ENCODE assay signal across 8 cellular contexts in the genomic region with DNA sequence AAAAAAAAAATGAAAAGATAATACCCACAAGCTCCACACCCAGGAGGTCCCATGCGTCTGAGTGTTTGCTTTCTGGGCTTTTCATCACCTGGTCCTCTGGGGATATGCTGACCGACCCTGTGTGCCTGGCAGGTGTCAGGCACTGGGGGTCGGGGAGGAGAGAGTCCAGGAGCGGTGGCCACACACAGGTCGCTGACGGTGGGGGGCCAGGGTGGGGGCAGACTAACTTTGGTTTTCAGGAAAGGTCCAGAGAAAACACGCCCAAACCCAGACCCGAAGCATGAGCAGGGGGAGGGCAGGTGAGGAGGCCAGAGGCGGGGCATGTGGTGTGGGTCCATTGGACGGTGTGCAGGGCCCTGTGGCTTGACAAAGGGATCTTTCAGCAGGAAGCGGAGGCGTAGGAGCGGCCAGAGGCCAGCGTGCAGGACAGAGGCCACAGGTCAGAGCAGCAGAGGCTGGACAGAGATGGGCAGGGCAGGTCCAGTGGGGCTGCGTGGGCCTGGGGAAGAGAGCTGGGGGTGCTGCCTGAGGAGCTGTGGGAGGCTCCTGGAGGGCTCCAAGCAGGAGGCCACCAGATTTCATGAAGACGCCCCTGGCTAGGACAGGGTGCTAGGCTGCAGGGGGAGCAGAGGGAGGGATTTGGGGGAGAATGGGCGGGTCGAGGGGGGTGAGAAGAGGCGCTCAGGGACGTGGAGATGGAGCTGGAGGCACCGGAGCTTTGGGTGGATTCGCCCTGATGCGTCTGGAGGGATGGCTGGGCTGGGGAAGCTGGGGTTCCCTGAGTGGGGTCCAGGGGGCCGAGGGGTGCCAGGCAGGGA. TPM values are rescaled to one million over a fixed set of nuclear protein-coding genes. Genes with fewer than 3 reads are reported as not detected.
DNase-seq lines count a peak whose midpoint lies in the region; ATAC-seq and TF ChIP-seq lines count a peak whose summit lies in the region.
"Had no signal": no experiment of that assay in that cellular context is flagged by ENCODE, and none has a peak within 500 bp of the region (broad histone marks: within the 10 kb centered on the region; RNA-seq: fewer than 3 reads in every experiment).

No MANE protein-coding gene starts in this region.

- intact Hi-C loops in A673 (cut with micrococcal nuclease; ENCODE audit: unreplicated experiment): no loop called here

- BruUV-seq in A673 (replicated peaks; lab: Mats Ljungman, UMichigan): no TSS peak

- POLR2A ChIA-PET in A673 (lab: Charles Lee; ENCODE audit: low non-redundant PET): no interaction called here

- ATAC-seq in HG02763 (IDR thresholded peaks at IDR 0.05; ENCODE audit: unreplicated experiment): no peak

- H3K27ac ChIP-seq in A673 (ENCODE audit: low read depth, low read length, poor library complexity, severe bottlenecking): no peak overlapping the region

- DNase-seq in A673 (ENCODE audit: low spot score) (no peak), HuH-7.5 (ENCODE audit: low spot score) (peak; percentile 88), epithelial cell of proximal tubule (ENCODE audit: low read depth) (no peak), iPS-NIHi11 (ENCODE audit: low spot score) (no peak), epidermal melanocyte (ENCODE audit: insufficient read length, low spot score) (no peak)
- DNase-seq: aorta, midbrain had no signal

- no peak for TF ChIP-seq CTCF in A673 (conservative IDR thresholded peaks at IDR 0.05; ENCODE audit: low read depth, low read length)
- no peak for TF ChIP-seq CTCF in epithelial cell of proximal tubule (conservative IDR thresholded peaks at IDR 0.05; ENCODE audit: low read depth, low read length)

- H3K27me3 ChIP-seq in A673 (replicated peaks; ENCODE audit: insufficient read depth, low read depth, low read length, poor library complexity): no peaks in the 10 kb centered on the region

- peak overlapping the region; percentile 55 for H3K4me3 ChIP-seq in A673 (ENCODE audit: low read depth, low read length, poor library complexity, severe bottlenecking)
- peak overlapping the region; percentile 80 for H3K4me3 ChIP-seq in epithelial cell of proximal tubule (ENCODE audit: low read depth, low read length)

- H3K4me1 ChIP-seq in A673 (ENCODE audit: insufficient read depth, low read length, poor library complexity, severe bottlenecking): peaks cover 21% of the 10 kb centered on the region

- CTCF ChIA-PET in A673 (lab: Charles Lee): interaction anchor here (0.9 kb wide), 1 partner anchor 39 kb away, joined by 10 read pairs; no protein-coding TSS in a partner anchor

- peaks cover 7% of the 10 kb centered on the region for H3K36me3 ChIP-seq in A673 (ENCODE audit: insufficient read depth, low read length, poor library complexity, severe bottlenecking)

- H3K9me3 ChIP-seq in A673 (ENCODE audit: low read depth, low read length, poor library complexity, severe bottlenecking): no peaks in the 10 kb centered on the region

RNA-seq across cellular contexts. Expression of gene RNF223, which starts 15.8 kb away (rescaled TPM):
- not detected in 2 replicates for total RNA-seq in A673 (2021)
- total RNA-seq in epithelial cell of proximal tubule: 0.36 and 1.6 TPM in 2 replicates
- total RNA-seq: aorta had no signal

RNA-seq across cellular contexts. Expression of gene AGRN, which starts 38.4 kb away (rescaled TPM):
- total RNA-seq in A673 (2021) (151 and 164 TPM in 2 replicates), epithelial cell of proximal tubule (261 and 462 TPM in 2 replicates)

RNA-seq across cellular contexts. Expression of gene ISG15, which starts 45.0 kb away (rescaled TPM):
- total RNA-seq in A673 (2021): 45.3 and 55.6 TPM in 2 replicates
- total RNA-seq in epithelial cell of proximal tubule: 66.0 and 75.6 TPM in 2 replicates

RNA-seq across cellular contexts. Expression of gene C1orf159, which starts 57.6 kb away (rescaled TPM):
- total RNA-seq in A673 (2021) (26.8 and 28.4 TPM in 2 replicates), epithelial cell of proximal tubule (20.2 and 24.9 TPM in 2 replicates)

RNA-seq across cellular contexts. Expression of gene HES4, which starts 58.4 kb away (rescaled TPM):
- total RNA-seq in A673 (2021) (18.5 and 20.8 TPM in 2 replicates), epithelial cell of proximal tubule (141 and 193 TPM in 2 replicates)
